34 cellular contexts compared by ENCODE assay signal in the genomic region with DNA sequence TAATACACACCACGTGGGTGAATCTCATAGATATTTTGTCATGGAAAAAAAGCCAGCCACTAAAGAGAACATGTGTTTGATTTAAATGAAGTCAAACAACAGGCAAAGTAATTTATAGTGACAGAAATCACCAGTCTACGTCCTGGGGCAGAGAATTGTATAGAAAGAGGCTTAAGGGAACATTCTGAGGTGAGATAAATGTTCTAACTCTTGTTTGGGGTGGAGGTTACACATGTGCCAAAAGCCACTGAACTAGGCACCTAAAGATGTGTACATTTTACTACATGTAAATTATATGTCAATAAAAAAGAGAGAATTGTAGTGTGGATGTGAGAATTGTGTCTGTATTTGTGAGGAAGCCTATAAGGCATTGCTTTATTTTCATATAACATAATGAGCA.
"Had no signal": no experiment of that assay in that cellular context is flagged by ENCODE, and none has a peak within 500 bp of the region (broad histone marks: within the 10 kb centered on the region; RNA-seq: fewer than 3 reads in every experiment).

No MANE protein-coding gene starts in this region.

- DNase-seq: Karpas-422, Kasumi-1, MG63, MM.1S, MV-4-11, NCI-H1048, NCI-H1092, NCI-H1092 treated with DMSO at 0.1 percent for 48 hours, NCI-H1105, NCI-H1105 treated with DMSO at 0.1 percent for 48 hours, NCI-H1417, NCI-H1417 treated with DMSO at 0.1 percent for 48 hours, NCI-H1436, NCI-H1436 treated with DMSO at 0.1 percent for 48 hours, NCI-H146, NCI-H1694, NCI-H1694 treated with DMSO at 0.1 percent for 48 hours, NCI-H187, NCI-H187 treated with DMSO at 0.1 percent for 48 hours, NCI-H1930, NCI-H2029, NCI-H2029 treated with DMSO at 0.1 percent for 48 hours, NCI-H2081, NCI-H2081 treated with DMSO at 0.1 percent for 48 hours, NCI-H2107, NCI-H2171, NCI-H2171 treated with DMSO at 0.1 percent for 48 hours, NCI-H2227 treated with DMSO at 0.1 percent for 48 hours, NCI-H226, NCI-H345, NCI-H446, NCI-H446 treated with DMSO at 0.1 percent for 48 hours, NCI-H510A had no signal

- H3K27ac ChIP-seq: KMS-11 had no signal

- H3K9me3 ChIP-seq: MG63 had no signal

- H3K27me3 ChIP-seq: MG63 had no signal

- H3K36me3 ChIP-seq: MG63 had no signal

- H3K9ac ChIP-seq: KMS-11 had no signal

- H3K4me3 ChIP-seq: MG63 had no signal

- H3K4me2 ChIP-seq: KMS-11 had no signal
